In the genomic region with DNA sequence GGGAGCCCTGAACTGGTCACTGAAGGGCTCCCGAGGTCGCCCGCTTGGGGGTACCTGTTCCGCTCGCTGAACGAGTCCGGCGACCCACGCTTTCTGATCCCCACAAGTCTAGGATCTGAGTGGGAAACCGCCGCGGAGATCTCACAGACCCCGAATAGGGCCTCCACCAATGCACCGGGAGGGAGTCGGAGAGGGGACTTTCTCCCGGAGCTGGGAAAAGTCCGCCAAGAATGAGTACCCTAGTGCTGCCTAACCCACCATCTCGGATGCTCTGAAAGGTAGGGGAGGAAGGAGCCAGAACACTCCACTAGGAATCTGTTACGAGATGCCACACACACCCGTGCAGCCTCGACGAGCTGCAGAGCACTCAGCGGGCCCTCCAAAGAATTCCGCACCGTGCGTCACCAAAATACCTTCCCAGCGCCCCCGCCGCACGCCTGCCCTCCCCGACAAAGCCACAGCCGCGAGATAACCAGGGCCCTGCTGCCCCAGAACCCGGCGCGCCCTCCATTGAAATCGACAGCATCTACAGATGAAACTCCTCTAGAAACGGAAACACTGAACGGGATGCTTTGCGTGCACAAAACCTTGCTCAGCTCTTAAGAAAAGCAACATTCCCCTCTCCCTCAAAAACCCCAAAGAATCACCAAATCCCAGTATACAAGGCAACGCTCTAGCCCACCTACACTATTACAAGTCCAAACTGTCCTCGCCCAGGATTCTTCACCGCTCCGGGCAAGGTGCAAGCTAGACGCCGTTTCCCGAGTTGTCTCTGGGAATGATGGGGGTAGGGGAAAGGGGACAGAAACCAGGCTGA, we compare ENCODE assay signal across 8 cellular contexts. TPM values are rescaled to one million over a fixed set of nuclear protein-coding genes. Genes with fewer than 3 reads are reported as not detected.
DNase-seq lines count a peak whose midpoint lies in the region; ATAC-seq and TF ChIP-seq lines count a peak whose summit lies in the region.

No MANE protein-coding gene starts in this region.

- peak overlapping the region; percentile 87 for H3K4me2 ChIP-seq in hepatocyte

- H3K36me3 ChIP-seq in hepatocyte (replicated peaks; ENCODE audit: insufficient read depth, low read depth), result no peaks in the 10 kb centered on the region

- peaks cover 59% of the 10 kb centered on the region for H3K4me1 Mint-ChIP-seq in activated naive CD8-positive, alpha-beta T cell (ENCODE audit: low read depth)

- no peaks in the 10 kb centered on the region for H4K20me1 ChIP-seq in hepatocyte (ENCODE audit: insufficient read depth, poor library complexity, severe bottlenecking)

- H3K79me2 ChIP-seq in hepatocyte, result no peaks in the 10 kb centered on the region

- DNase-seq in AG04449 (ENCODE audit: low read depth, low spot score) (no peak), HK-2 (ENCODE audit: unreplicated experiment) (peak; percentile 70), hepatocyte (ENCODE audit: low spot score) (peak; percentile 55), skeletal muscle cell (ENCODE audit: low read depth) (peak; percentile 43), NCI-H446 (lab: John Stamatoyannopoulos, UW) (no peak), iPS-NIHi11 (ENCODE audit: low spot score) (no peak)

- H3K4me1 ChIP-seq in hepatocyte (ENCODE audit: insufficient read depth), result peaks cover 27% of the 10 kb centered on the region

- H3K9me3 ChIP-seq in hepatocyte (ENCODE audit: low read depth), result no peaks in the 10 kb centered on the region

- peak overlapping the region; percentile 71 for H3K4me3 Mint-ChIP-seq in activated naive CD8-positive, alpha-beta T cell

- WGBS in hepatocyte (ENCODE audit: low lambda C conversion rate, missing lambda C conversion rate), result 2% methylated on average over 46 of the region's 47 CpGs

- peak overlapping the region; percentile 66 for H3K27ac ChIP-seq in hepatocyte

- H3K27me3 ChIP-seq in hepatocyte, result peaks cover 69% of the 10 kb centered on the region

- H2AFZ ChIP-seq in hepatocyte, result peak overlapping the region; percentile 46

- no peak for TF ChIP-seq CTCF in AG04449 (IDR thresholded peaks at IDR 0.05; ENCODE audit: insufficient read depth, low read length, missing control alignments)
- no peak for TF ChIP-seq CTCF in hepatocyte (IDR thresholded peaks at IDR 0.05; ENCODE audit: poor library complexity)

- H3K9me3 Mint-ChIP-seq in activated naive CD8-positive, alpha-beta T cell (ENCODE audit: low read depth), result no peaks in the 10 kb centered on the region

- no peaks in the 10 kb centered on the region for H3K36me3 Mint-ChIP-seq in activated naive CD8-positive, alpha-beta T cell

- peaks cover 56% of the 10 kb centered on the region for H3K27me3 Mint-ChIP-seq in activated naive CD8-positive, alpha-beta T cell

- POLR2A ChIA-PET in AG04449 (lab: Yijun Ruan, JAX), result interaction anchor here (0.6 to 2.2 kb wide), 17 partner anchors 22 to 1378 kb away, joined by 3 to 14 read pairs (median 3); no protein-coding TSS in a partner anchor

- ATAC-seq in GM19035 (IDR thresholded peaks at IDR 0.05; ENCODE audit: unreplicated experiment), result no peak

- H3K27ac Mint-ChIP-seq in activated naive CD8-positive, alpha-beta T cell, result no peak overlapping the region

- CTCF ChIA-PET in AG04449 (lab: Yijun Ruan, JAX), result interaction anchor here (0.6 to 11.9 kb wide), 15 partner anchors 13 to 1464 kb away, joined by 3 to 328 read pairs (median 4); no protein-coding TSS in a partner anchor

- no peaks in the 10 kb centered on the region for H3K9me2 ChIP-seq in hepatocyte (replicated peaks; ENCODE audit: insufficient read depth)

- H3K4me3 ChIP-seq in AG04449 (ENCODE audit: low read depth, low read length) (peak overlapping the region; percentile 100), hepatocyte (peak overlapping the region; percentile 27), skeletal muscle cell (ENCODE audit: low read depth, low read length) (peak overlapping the region; percentile 90)

RNA-seq across cellular contexts. Expression of a gene that starts 0.7 kb away (rescaled TPM):
- total RNA-seq in hepatocyte, result 48.4 and 49.0 TPM in 2 replicates
- 9.2 and 13.3 TPM in 2 replicates for polyA plus RNA-seq in hepatocyte

RNA-seq across cellular contexts. Expression of a gene that starts 38.4 kb away (rescaled TPM):
- total RNA-seq in hepatocyte, result 167 and 465 TPM in 2 replicates
- 635 and 703 TPM in 2 replicates for polyA plus RNA-seq in hepatocyte

Comparison
In these comparisons a context has a peak if more than half of its experiments do, and no peak if none do; other contexts are left out.
1. DNase-seq: peak in HK-2 (single experiment), hepatocyte (single experiment) and skeletal muscle cell (single experiment); none in AG04449 (single experiment), NCI-H446 (0 of 2) and iPS-NIHi11 (single experiment).
2. H3K4me3 ChIP-seq: peak in every context shown above with its lines; median percentile 100 in AG04449; 90 in skeletal muscle cell; 27 in hepatocyte.